In genomic region chr11:112355726-112356125, GRCh38 we compare ENCODE assay signal across 11 cellular contexts.
DNase-seq lines count a peak whose midpoint lies in the region; ATAC-seq, FAIRE-seq and TF ChIP-seq lines count a peak whose summit lies in the region.
"Had no signal": no experiment of that assay in that cellular context is flagged by ENCODE, and none has a peak within 500 bp of the region (broad histone marks: within the 10 kb centered on the region; RNA-seq: fewer than 3 reads in every experiment).

No MANE protein-coding gene starts in this region.

- H3K27ac Mint-ChIP-seq in activated T-helper 1 cell treated with anti-CD3 and anti-CD28 coated beads, Interleukin-12 subunit alpha, Interleukin-12 subunit beta, Interleukin-2, Interleukin-4 antibody, amounts not matched to agents 30 ng/mL and 10 ng/mL and 1 ng/mL, durations not matched to agents 14 hours and 24 hours and 36 hours, result no peak overlapping the region
- H3K27ac Mint-ChIP-seq: activated T-cell treated with anti-CD3 and anti-CD28 coated beads, Interleukin-2, amount 50 U/mL, for 72 hours had no signal

- no peak for FAIRE-seq in D721Med (lab: Jason Lieb, UNC)

- H3K4me1 Mint-ChIP-seq in activated T-helper 1 cell treated with anti-CD3 and anti-CD28 coated beads, Interleukin-12 subunit alpha, Interleukin-12 subunit beta, Interleukin-2, Interleukin-4 antibody, amounts not matched to agents 30 ng/mL and 10 ng/mL and 1 ng/mL, durations not matched to agents 14 hours and 24 hours and 36 hours (ENCODE audit: low read depth), result no peaks in the 10 kb centered on the region

- H3K4me3 ChIP-seq in hepatocyte, result no peak overlapping the region
- H3K4me3 ChIP-seq: HAP-1, tibial nerve had no signal

- ATAC-seq in HG02885 (IDR thresholded peaks at IDR 0.05; ENCODE audit: poor library complexity, unreplicated experiment) (no peak), HG03135 (IDR thresholded peaks at IDR 0.05; ENCODE audit: unreplicated experiment) (no peak)
- ATAC-seq: activated T-cell treated with anti-CD3 and anti-CD28 coated beads, Interleukin-2, amount 50 U/mL, for 72 hours had no signal

- no peaks in the 10 kb centered on the region for H4K20me1 ChIP-seq in hepatocyte (ENCODE audit: insufficient read depth, poor library complexity, severe bottlenecking)

- H3K9me3 ChIP-seq in hepatocyte (ENCODE audit: low read depth), result no peaks in the 10 kb centered on the region
- H3K9me3 ChIP-seq: HAP-1, tibial nerve had no signal

- TF ChIP-seq CTCF in D721Med (IDR thresholded peaks at IDR 0.05; ENCODE audit: insufficient read depth, missing control alignments) (peak; percentile 20), hepatocyte (IDR thresholded peaks at IDR 0.05; ENCODE audit: poor library complexity) (no peak)

- H3K79me2 ChIP-seq in hepatocyte, result no peaks in the 10 kb centered on the region

- no peaks in the 10 kb centered on the region for H3K4me1 ChIP-seq in hepatocyte (ENCODE audit: insufficient read depth)
- H3K4me1 ChIP-seq: HAP-1, tibial nerve had no signal

- H3K27ac ChIP-seq in hepatocyte, result no peak overlapping the region
- H3K27ac ChIP-seq: tibial nerve had no signal

- no peak overlapping the region for H2AFZ ChIP-seq in hepatocyte

- no peak overlapping the region for H3K4me3 Mint-ChIP-seq in activated T-helper 1 cell treated with anti-CD3 and anti-CD28 coated beads, Interleukin-12 subunit alpha, Interleukin-12 subunit beta, Interleukin-2, Interleukin-4 antibody, amounts not matched to agents 30 ng/mL and 10 ng/mL and 1 ng/mL, durations not matched to agents 14 hours and 24 hours and 36 hours
- H3K4me3 Mint-ChIP-seq: activated T-cell treated with anti-CD3 and anti-CD28 coated beads, Interleukin-2, amount 50 U/mL, for 72 hours had no signal

- no peaks in the 10 kb centered on the region for H3K27me3 ChIP-seq in hepatocyte
- H3K27me3 ChIP-seq: tibial nerve had no signal

- WGBS in hepatocyte (ENCODE audit: low lambda C conversion rate, missing lambda C conversion rate), result 84% methylated on average over 4 of the region's 4 CpGs

- no peak overlapping the region for H3K4me2 ChIP-seq in hepatocyte

- DNase-seq in D721Med (ENCODE audit: insufficient read length, low spot score), result no peak
- peak; percentile 53 for DNase-seq in HT1080 (ENCODE audit: low read depth)
- DNase-seq in RKO (ENCODE audit: low spot score), result peak; percentile 7
- peak; percentile 20 for DNase-seq in hepatocyte (ENCODE audit: low spot score)
- no peak for DNase-seq in activated T-helper 1 cell treated with anti-CD3 and anti-CD28 coated beads, Interleukin-12 subunit alpha, Interleukin-12 subunit beta, Interleukin-2, Interleukin-4 antibody, amounts not matched to agents 30 ng/mL and 10 ng/mL and 1 ng/mL, durations not matched to agents 14 hours and 24 hours and 36 hours (ENCODE audit: low spot score)
- no peak for DNase-seq in activated T-cell treated with anti-CD3 and anti-CD28 coated beads, Interleukin-2, amount 50 U/mL, for 1 hour

- H3K9me2 ChIP-seq in hepatocyte (replicated peaks; ENCODE audit: insufficient read depth), result no peaks in the 10 kb centered on the region

- intact Hi-C loops in activated T-helper 1 cell treated with anti-CD3 and anti-CD28 coated beads, Interleukin-12 subunit alpha, Interleukin-12 subunit beta, Interleukin-2, Interleukin-4 antibody, amounts not matched to agents 30 ng/mL and 10 ng/mL and 1 ng/mL, durations not matched to agents 14 hours and 24 hours and 36 hours (cut with micrococcal nuclease), result no loop called here

- no peaks in the 10 kb centered on the region for H3K36me3 Mint-ChIP-seq in activated T-helper 1 cell treated with anti-CD3 and anti-CD28 coated beads, Interleukin-12 subunit alpha, Interleukin-12 subunit beta, Interleukin-2, Interleukin-4 antibody, amounts not matched to agents 30 ng/mL and 10 ng/mL and 1 ng/mL, durations not matched to agents 14 hours and 24 hours and 36 hours (ENCODE audit: low read depth)

- H3K27me3 Mint-ChIP-seq in activated T-helper 1 cell treated with anti-CD3 and anti-CD28 coated beads, Interleukin-12 subunit alpha, Interleukin-12 subunit beta, Interleukin-2, Interleukin-4 antibody, amounts not matched to agents 30 ng/mL and 10 ng/mL and 1 ng/mL, durations not matched to agents 14 hours and 24 hours and 36 hours (ENCODE audit: insufficient read depth), result no peaks in the 10 kb centered on the region

- H3K36me3 ChIP-seq in hepatocyte (replicated peaks; ENCODE audit: insufficient read depth, low read depth), result no peaks in the 10 kb centered on the region
- H3K36me3 ChIP-seq: HAP-1 had no signal

- H3K9me3 Mint-ChIP-seq in activated T-helper 1 cell treated with anti-CD3 and anti-CD28 coated beads, Interleukin-12 subunit alpha, Interleukin-12 subunit beta, Interleukin-2, Interleukin-4 antibody, amounts not matched to agents 30 ng/mL and 10 ng/mL and 1 ng/mL, durations not matched to agents 14 hours and 24 hours and 36 hours, result no peaks in the 10 kb centered on the region
- H3K9me3 Mint-ChIP-seq: activated T-cell treated with anti-CD3 and anti-CD28 coated beads, Interleukin-2, amount 50 U/mL, for 72 hours had no signal

Comparison
In these comparisons a context has a peak if more than half of its experiments do, and no peak if none do; other contexts are left out.
1. DNase-seq: peak in HT1080 (single experiment), RKO (single experiment) and hepatocyte (single experiment); none in D721Med (single experiment), activated T-helper 1 cell treated with anti-CD3 and anti-CD28 coated beads, Interleukin-12 subunit alpha, Interleukin-12 subunit beta, Interleukin-2, Interleukin-4 antibody, amounts not matched to agents 30 ng/mL and 10 ng/mL and 1 ng/mL, durations not matched to agents 14 hours and 24 hours and 36 hours (single experiment) and activated T-cell treated with anti-CD3 and anti-CD28 coated beads, Interleukin-2, amount 50 U/mL, for 1 hour (single experiment).